11 cellular contexts compared by ENCODE assay signal in genomic region chr1:161523041-161523816, GRCh38. TPM values are rescaled to one million over a fixed set of nuclear protein-coding genes. Genes with fewer than 3 reads are reported as not detected.
DNase-seq lines count a peak whose midpoint lies in the region; ATAC-seq and TF ChIP-seq lines count a peak whose summit lies in the region.
"Not testable (repeated sequence)": the region's sequence is repeated elsewhere in the genome, so short reads cannot be mapped to it uniquely, and the experiment has no call there.
"Had no signal": no experiment of that assay in that cellular context is flagged by ENCODE, and none has a peak within 500 bp of the region (broad histone marks: within the 10 kb centered on the region; RNA-seq: fewer than 3 reads in every experiment).

No MANE protein-coding gene starts in this region.

- H3K4me3 ChIP-seq in DOHH2 (ENCODE audit: low read length) (peak overlapping the region; percentile 87), Loucy (ENCODE audit: low read length, poor library complexity, severe bottlenecking) (peak overlapping the region; percentile 84), subcutaneous abdominal adipose tissue (ENCODE audit: low read depth in 1 of 5, low read length in 5 of 5) (peak overlapping the region in 1 of 5 donors; percentile 75)

- POLR2A ChIA-PET in activated CD4-positive, alpha-beta T cell treated with anti-CD3 and anti-CD28 coated beads, Interleukin-2, amount 10 ng/mL, durations not matched to agents 7 days and 5 days (lab: Charles Lee): not testable (repeated sequence)

- H3K9ac ChIP-seq in Loucy (ENCODE audit: low read depth, low read length, poor library complexity, severe bottlenecking) (peak overlapping the region; percentile 97), subcutaneous abdominal adipose tissue (ENCODE audit: low read length in 5 of 5) (peak overlapping the region in 1 of 5 donors; percentile 68)

- intact Hi-C loops in left ventricle myocardium superior (cut with micrococcal nuclease): not testable (repeated sequence)

- ATAC-seq in HG02623 (IDR thresholded peaks at IDR 0.05; ENCODE audit: unreplicated experiment): peak; percentile 9
- ATAC-seq in left ventricle myocardium superior: peak; percentile 5

- peak overlapping the region; percentile 80 for H3K27ac Mint-ChIP-seq in activated CD4-positive, alpha-beta T cell treated with anti-CD3 and anti-CD28 coated beads, Interleukin-2, amount 10 ng/mL, durations not matched to agents 7 days and 5 days
- peak overlapping the region; percentile 38 to 89 (median 66) for H3K27ac Mint-ChIP-seq in brain
- H3K27ac Mint-ChIP-seq in nephron: peak overlapping the region in 1 of 3 experiments; percentile 28

- not testable (repeated sequence) for H4K20me1 ChIP-seq in DOHH2 (ENCODE audit: control insufficient read depth, insufficient read depth, low read depth, low read length); Loucy (ENCODE audit: insufficient read depth, low read length, poor library complexity, severe bottlenecking)

- H3K9me3 Mint-ChIP-seq in activated CD4-positive, alpha-beta T cell treated with anti-CD3 and anti-CD28 coated beads, Interleukin-2, amount 10 ng/mL, durations not matched to agents 7 days and 5 days; brain; nephron: not testable (repeated sequence)

- not testable (repeated sequence) for H3K36me3 ChIP-seq in DOHH2 (ENCODE audit: control insufficient read depth, low read length); Loucy (ENCODE audit: insufficient read depth, low read length); subcutaneous abdominal adipose tissue (ENCODE audit: control insufficient read depth in 5 of 5, insufficient read depth in 5 of 5, low read length in 5 of 5)

- H3K36me3 Mint-ChIP-seq in activated CD4-positive, alpha-beta T cell treated with anti-CD3 and anti-CD28 coated beads, Interleukin-2, amount 10 ng/mL, durations not matched to agents 7 days and 5 days (ENCODE audit: low read depth); brain; nephron (ENCODE audit: low read depth): not testable (repeated sequence)

- not testable (repeated sequence) for TF ChIP-seq CTCF in DOHH2 (IDR thresholded peaks at IDR 0.05; ENCODE audit: low read depth, low read length, poor library complexity, severe bottlenecking); Loucy (conservative IDR thresholded peaks at IDR 0.05; ENCODE audit: low read length); brain (conservative IDR thresholded peaks at IDR 0.05); nephron (IDR thresholded peaks at IDR 0.05; ENCODE audit: unreplicated experiment in 3 of 3)

- H2AFZ ChIP-seq in Loucy (ENCODE audit: low read length): not testable (repeated sequence)

- DNase-seq in activated CD4-positive, alpha-beta T cell treated with anti-CD3 and anti-CD28 coated beads, Interleukin-2, amount 10 ng/mL, durations not matched to agents 7 days and 5 days; left ventricle myocardium superior: not testable (repeated sequence)

- not testable (repeated sequence) for H3K27ac ChIP-seq in DOHH2 (ENCODE audit: low read depth, low read length)
- H3K27ac ChIP-seq in subcutaneous abdominal adipose tissue (ENCODE audit: low read depth, low read length): peak overlapping the region; percentile 97

- H3K4me1 Mint-ChIP-seq in activated CD4-positive, alpha-beta T cell treated with anti-CD3 and anti-CD28 coated beads, Interleukin-2, amount 10 ng/mL, durations not matched to agents 7 days and 5 days; brain; nephron: not testable (repeated sequence)

- CTCF ChIA-PET in activated CD4-positive, alpha-beta T cell treated with anti-CD3 and anti-CD28 coated beads, Interleukin-2, amount 10 ng/mL, durations not matched to agents 7 days and 5 days (lab: Charles Lee): not testable (repeated sequence)

- H3K4me3 Mint-ChIP-seq in activated CD4-positive, alpha-beta T cell treated with anti-CD3 and anti-CD28 coated beads, Interleukin-2, amount 10 ng/mL, durations not matched to agents 7 days and 5 days: peak overlapping the region; percentile 79
- H3K4me3 Mint-ChIP-seq in brain (peak overlapping the region; percentile 85 to 91 (median 88)), nephron (peak overlapping the region; percentile 89 to 95 (median 92))

- H3K79me2 ChIP-seq in DOHH2 (ENCODE audit: control insufficient read depth, low read length); Loucy (ENCODE audit: insufficient read depth, low read length): not testable (repeated sequence)

- H3K4me1 ChIP-seq in DOHH2 (ENCODE audit: control insufficient read depth, low read length); Loucy (ENCODE audit: insufficient read depth, low read length, poor library complexity, severe bottlenecking): not testable (repeated sequence)
- peaks cover 0 to 14% (median 7%) of the 10 kb centered on the region in 5 donors for H3K4me1 ChIP-seq in subcutaneous abdominal adipose tissue (ENCODE audit: control insufficient read depth in 5 of 5, insufficient read depth in 5 of 5, low read length in 5 of 5)

- H3K4me2 ChIP-seq in DOHH2 (ENCODE audit: low read length): peak overlapping the region; percentile 71
- peak overlapping the region; percentile 58 for H3K4me2 ChIP-seq in Loucy (ENCODE audit: low read depth, low read length, poor library complexity, severe bottlenecking)

- H3F3A ChIP-seq in DOHH2 (ENCODE audit: control insufficient read depth, insufficient read depth); Loucy (ENCODE audit: low read depth): not testable (repeated sequence)

- H3K27me3 ChIP-seq in DOHH2 (ENCODE audit: control insufficient read depth, low read length); Loucy (ENCODE audit: insufficient read depth, low read length, poor library complexity, severe bottlenecking); subcutaneous abdominal adipose tissue (ENCODE audit: control insufficient read depth in 5 of 5, insufficient read depth in 4 of 5, low read length in 5 of 5): not testable (repeated sequence)

- H3K27me3 Mint-ChIP-seq in activated CD4-positive, alpha-beta T cell treated with anti-CD3 and anti-CD28 coated beads, Interleukin-2, amount 10 ng/mL, durations not matched to agents 7 days and 5 days: peaks cover 44% of the 10 kb centered on the region
- H3K27me3 Mint-ChIP-seq in brain (peaks cover 49% of the 10 kb centered on the region), nephron (ENCODE audit: low read depth) (peaks cover 56% of the 10 kb centered on the region)

- H3K9me2 ChIP-seq in DOHH2 (replicated peaks; ENCODE audit: control insufficient read depth, low read length); Loucy (replicated peaks; ENCODE audit: low read depth, low read length): not testable (repeated sequence)

- not testable (repeated sequence) for H3K9me3 ChIP-seq in DOHH2 (ENCODE audit: control insufficient read depth, insufficient read depth, low read length); Loucy (ENCODE audit: insufficient read depth, low read depth, low read length); subcutaneous abdominal adipose tissue (ENCODE audit: control insufficient read depth in 5 of 5, low read length in 5 of 5)

RNA-seq across cellular contexts. Expression of gene HSPA6, which starts 1.1 kb away (rescaled TPM):
- total RNA-seq in activated CD4-positive, alpha-beta T cell treated with anti-CD3 and anti-CD28 coated beads, Interleukin-2, amount 10 ng/mL, durations not matched to agents 7 days and 5 days: under 1 TPM in 1 of 2 experiments, not detected in 1; 0.07 TPM
- polyA plus RNA-seq in brain (ENCODE audit: insufficient read depth, low read depth, low replicate concordance): 0.39 TPM
- 1.1 TPM for total RNA-seq in left ventricle myocardium superior

RNA-seq across cellular contexts. Expression of gene FCGR2A, which starts 18.0 kb away (rescaled TPM):
- not detected for total RNA-seq in activated CD4-positive, alpha-beta T cell treated with anti-CD3 and anti-CD28 coated beads, Interleukin-2, amount 10 ng/mL, durations not matched to agents 7 days and 5 days
- polyA plus RNA-seq in brain (ENCODE audit: insufficient read depth, low read depth, low replicate concordance): 7.7 TPM
- total RNA-seq in left ventricle myocardium superior: 19.9 TPM
- total RNA-seq: Daoy, mammary epithelial cell, pulmonary artery endothelial cell had no signal

RNA-seq across cellular contexts. Expression of gene FCGR3A, which starts 26.4 kb away (rescaled TPM):
- not detected for total RNA-seq in activated CD4-positive, alpha-beta T cell treated with anti-CD3 and anti-CD28 coated beads, Interleukin-2, amount 10 ng/mL, durations not matched to agents 7 days and 5 days
- 11.9 TPM for polyA plus RNA-seq in brain (ENCODE audit: insufficient read depth, low read depth, low replicate concordance)
- 19.9 TPM for total RNA-seq in left ventricle myocardium superior
- total RNA-seq: Daoy, mammary epithelial cell, pulmonary artery endothelial cell had no signal
- polyA plus RNA-seq: mammary epithelial cell had no signal

Comparison
In these comparisons a context has a peak if more than half of its experiments do, and no peak if none do; other contexts are left out.
1. RNA of gene FCGR2A, which starts 18.0 kb away (total RNA-seq): 19.9 TPM in left ventricle myocardium superior (single experiment); not detected in activated CD4-positive, alpha-beta T cell treated with anti-CD3 and anti-CD28 coated beads, Interleukin-2, amount 10 ng/mL, durations not matched to agents 7 days and 5 days; every median in the first group is over 10 times any median in the second.
2. RNA of gene FCGR3A, which starts 26.4 kb away (total RNA-seq): 19.9 TPM in left ventricle myocardium superior (single experiment); not detected in activated CD4-positive, alpha-beta T cell treated with anti-CD3 and anti-CD28 coated beads, Interleukin-2, amount 10 ng/mL, durations not matched to agents 7 days and 5 days; every median in the first group is over 10 times any median in the second.
3. Peak in every context shown above with its lines, with median percentiles within 50 percentile points of each other: H3K4me3 Mint-ChIP-seq.